Comparison of ENCODE assay signal across 21 cellular contexts in the genomic region with DNA sequence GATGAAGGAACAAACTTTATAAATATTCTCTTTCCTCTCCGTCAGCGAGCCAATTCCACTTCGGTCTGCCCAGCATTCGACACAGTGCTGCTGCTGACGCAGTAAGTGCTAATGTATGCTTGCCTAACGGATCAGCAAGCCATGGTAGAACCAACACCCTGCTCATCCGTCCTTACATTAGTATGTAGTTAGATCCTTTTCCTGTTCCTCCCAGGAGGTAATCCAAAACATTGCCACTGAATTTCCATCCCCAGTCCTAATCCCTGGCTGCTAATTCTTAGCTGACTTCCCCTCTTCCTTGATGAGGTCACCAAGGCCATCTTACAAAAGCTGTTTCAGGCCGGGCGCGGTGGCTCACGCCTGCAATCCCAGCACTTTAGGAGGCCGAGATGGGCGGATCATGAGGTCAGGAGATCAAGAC.
A peak's percentile ranks its signal among the peaks of the same experiment; 100 is the strongest.
DNase-seq lines count a peak whose midpoint lies in the region; ATAC-seq and TF ChIP-seq lines count a peak whose summit lies in the region.
"Had no signal": no experiment of that assay in that cellular context is flagged by ENCODE, and none has a peak within 500 bp of the region (broad histone marks: within the 10 kb centered on the region; RNA-seq: fewer than 3 reads in every experiment).

No MANE protein-coding gene starts in this region.

- no peaks in the 10 kb centered on the region for H3K36me3 ChIP-seq in right atrium auricular region
- H3K36me3 ChIP-seq in hepatocyte (replicated peaks; ENCODE audit: insufficient read depth, low read depth): no peaks in the 10 kb centered on the region

- H3K27ac ChIP-seq in right cardiac atrium (ENCODE audit: low read length) (peak overlapping the region; percentile 40), right atrium auricular region (no peak overlapping the region), hepatocyte (peak overlapping the region; percentile 71)
- H3K27ac ChIP-seq: coronary artery, epithelial cell of prostate, KMS-11, PC-9 had no signal

- H3K9me3 ChIP-seq in right cardiac atrium (ENCODE audit: control insufficient read depth, low read length) (no peaks in the 10 kb centered on the region), right atrium auricular region (no peaks in the 10 kb centered on the region), hepatocyte (ENCODE audit: low read depth) (no peaks in the 10 kb centered on the region)

- intact Hi-C loops in right cardiac atrium (cut with DNase I) (no loop called here), sciatic nerve (cut with DNase I) (no loop called here)

- H2AFZ ChIP-seq in hepatocyte: no peak overlapping the region
- H2AFZ ChIP-seq: PC-9 had no signal

- WGBS in right cardiac atrium: 67% methylated on average over 13 of the region's 13 CpGs
- WGBS in hepatocyte (ENCODE audit: low lambda C conversion rate, missing lambda C conversion rate): 69% methylated on average over 13 of the region's 13 CpGs

- H3K4me2 ChIP-seq in hepatocyte: peak overlapping the region; percentile 27
- H3K4me2 ChIP-seq: KMS-11, PC-9 had no signal

- H3K4me3 ChIP-seq in right cardiac atrium (ENCODE audit: low read length) (no peak overlapping the region), right atrium auricular region (no peak overlapping the region), hepatocyte (no peak overlapping the region)
- H3K4me3 ChIP-seq: coronary artery, PC-9 had no signal

- DNase-seq in right cardiac atrium (peak; percentile 55 to 66 (median 60)), right atrium auricular region (ENCODE audit: low spot score) (no peak), hepatocyte (ENCODE audit: low spot score) (no peak), sciatic nerve (ENCODE audit: low spot score) (no peak), DMS53 (lab: John Stamatoyannopoulos, UW) (no peak), HUDEP-2 (lab: John Stamatoyannopoulos, UW; ENCODE audit: unreplicated experiment in 76 of 76) (no peak)
- DNase-seq in activated CD4-positive, CD25-positive, alpha-beta regulatory T cell (lab: John Stamatoyannopoulos, UW): no peak
- DNase-seq: activated CD8-positive, alpha-beta T cell treated with anti-CD3 and anti-CD28 coated beads, Interleukin-2, amount 10 ng/mL, durations not matched to agents 7 days and 5 days; activated T-cell treated with anti-CD3 and anti-CD28 coated beads, Interleukin-2, amount 50 U/mL, for 48 hours; C1 segment of cervical spinal cord; GDM1; head of caudate nucleus; NCI-H1048; NCI-H748 treated with DMSO at 0.1 percent for 48 hours; PC-9; retina had no signal

- H3K4me1 ChIP-seq in right cardiac atrium (ENCODE audit: control insufficient read depth, insufficient read depth, low read length): peaks cover 17% of the 10 kb centered on the region
- H3K4me1 ChIP-seq in right atrium auricular region: peaks cover 0 to 82% of the 10 kb centered on the region in 2 donors
- H3K4me1 ChIP-seq in hepatocyte (ENCODE audit: insufficient read depth): peaks cover 36% of the 10 kb centered on the region

- no peak for TF ChIP-seq CTCF in right atrium auricular region (IDR thresholded peaks at IDR 0.05)
- TF ChIP-seq CTCF in hepatocyte (IDR thresholded peaks at IDR 0.05; ENCODE audit: poor library complexity): no peak

- H3K27me3 ChIP-seq in right cardiac atrium (ENCODE audit: control insufficient read depth, insufficient read depth) (no peaks in the 10 kb centered on the region), right atrium auricular region (no peaks in the 10 kb centered on the region), hepatocyte (no peaks in the 10 kb centered on the region)

- H3K9me2 ChIP-seq in hepatocyte (replicated peaks; ENCODE audit: insufficient read depth): no peaks in the 10 kb centered on the region

- H4K20me1 ChIP-seq in hepatocyte (ENCODE audit: insufficient read depth, poor library complexity, severe bottlenecking): no peaks in the 10 kb centered on the region

- ATAC-seq in right cardiac atrium (peak in 1 of 2 donors; percentile 78), sciatic nerve (peak; percentile 33), GM18502 (IDR thresholded peaks at IDR 0.05; ENCODE audit: poor library complexity, unreplicated experiment) (no peak)
- ATAC-seq: activated CD8-positive, alpha-beta T cell treated with anti-CD3 and anti-CD28 coated beads, Interleukin-2, amount 10 ng/mL, durations not matched to agents 7 days and 5 days; HCT116 had no signal

- H3K79me2 ChIP-seq in hepatocyte: peaks cover 52% of the 10 kb centered on the region

Comparison
In these comparisons a context has a peak if more than half of its experiments do, and no peak if none do; other contexts are left out.
1. DNase-seq: peak in right cardiac atrium (3 of 3); none in right atrium auricular region (single experiment), hepatocyte (single experiment), sciatic nerve (single experiment), activated CD4-positive, CD25-positive, alpha-beta regulatory T cell (0 of 4), DMS53 (single experiment) and HUDEP-2 (0 of 76).
2. H3K27ac ChIP-seq: peak in right cardiac atrium (single experiment) and hepatocyte (single experiment); none in right atrium auricular region (0 of 2).